ENCODE assay signal across 10 cellular contexts in the genomic region with DNA sequence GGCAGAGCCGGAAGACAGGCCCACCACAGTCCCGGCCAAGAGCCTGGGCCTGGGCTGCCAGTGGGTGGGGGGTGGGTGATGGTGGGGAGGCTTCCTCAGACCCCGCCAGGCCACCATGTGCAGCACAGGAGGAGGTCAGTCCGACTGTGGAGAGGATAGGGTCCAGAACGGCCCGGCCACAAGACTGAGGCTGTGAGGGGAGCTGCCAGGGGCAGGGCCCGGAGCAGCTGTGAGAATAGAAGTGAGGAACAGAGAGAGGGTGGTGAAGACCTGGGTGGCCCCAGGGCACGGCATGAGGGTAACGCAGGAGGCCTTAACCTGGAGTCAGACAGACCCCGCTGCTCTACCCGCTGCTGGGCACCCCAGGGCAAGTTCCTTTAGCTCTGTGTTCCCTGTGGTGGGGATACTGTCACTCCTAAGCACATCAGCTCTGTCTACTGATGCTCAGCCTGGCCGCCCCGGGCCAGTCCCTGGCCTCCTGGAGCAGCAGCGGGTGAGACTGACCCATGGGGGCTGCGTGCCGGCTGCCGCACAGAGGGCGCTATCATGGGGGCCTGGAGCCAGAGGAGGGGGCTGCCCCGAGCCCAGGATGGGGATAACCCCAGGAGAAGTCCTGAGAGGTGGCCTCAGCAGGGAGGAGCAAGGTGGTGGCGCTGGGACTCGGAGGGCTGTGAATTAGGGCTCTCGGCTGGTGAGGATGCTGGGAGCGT. TPM values are rescaled to one million over a fixed set of nuclear protein-coding genes. Genes with fewer than 3 reads are reported as not detected.
DNase-seq lines count a peak whose midpoint lies in the region; ATAC-seq and TF ChIP-seq lines count a peak whose summit lies in the region.
"Had no signal": no experiment of that assay in that cellular context is flagged by ENCODE, and none has a peak within 500 bp of the region (broad histone marks: within the 10 kb centered on the region; RNA-seq: fewer than 3 reads in every experiment).

No MANE protein-coding gene starts in this region.

- H3K9me3 ChIP-seq in Peyer's patch (no peaks in the 10 kb centered on the region), fibroblast of lung (ENCODE audit: control insufficient read depth, insufficient read depth, low read depth, low read length) (no peaks in the 10 kb centered on the region)

- H3K27ac ChIP-seq in Peyer's patch (peak overlapping the region; percentile 81 to 86 (median 84)), fibroblast of lung (ENCODE audit: insufficient read depth, low read length) (peak overlapping the region; percentile 89), rectal smooth muscle tissue (ENCODE audit: low read depth, low read length) (peak overlapping the region; percentile 79)

- ATAC-seq in HG03108 (IDR thresholded peaks at IDR 0.05; ENCODE audit: unreplicated experiment), result no peak

- H4K20me1 ChIP-seq in fibroblast of lung (ENCODE audit: control insufficient read depth, extremely low read depth, insufficient read depth, low read length), result no peaks in the 10 kb centered on the region

- peaks cover 0 to 31% (median 0%) of the 10 kb centered on the region in 3 donors for H3K36me3 ChIP-seq in Peyer's patch
- peaks cover 22% of the 10 kb centered on the region for H3K36me3 ChIP-seq in fibroblast of lung (ENCODE audit: control insufficient read depth, insufficient read depth, low read length)
- peaks cover 13% of the 10 kb centered on the region for H3K36me3 ChIP-seq in rectal smooth muscle tissue (ENCODE audit: control insufficient read depth, insufficient read depth, low read length)

- H3K4me3 ChIP-seq in GM12864 (ENCODE audit: low read depth, low read length) (peak overlapping the region; percentile 77), Peyer's patch (peak overlapping the region; percentile 53 to 66 (median 56)), fibroblast of lung (replicated peaks in 1 of 4; ENCODE audit: control extremely low read depth in 1 of 4, insufficient read depth in 1 of 4, low read depth in 3 of 4, low read length in 4 of 4) (peak overlapping the region in 1 of 4 experiments; percentile 16), rectal smooth muscle tissue (ENCODE audit: low read length) (peak overlapping the region; percentile 72)

- H3K4me1 ChIP-seq in Peyer's patch (peaks cover 0 to 33% (median 18%) of the 10 kb centered on the region in 4 donors), fibroblast of lung (ENCODE audit: control insufficient read depth, extremely low read depth, insufficient read depth, low read length) (peaks cover 18% of the 10 kb centered on the region), rectal smooth muscle tissue (ENCODE audit: control insufficient read depth, insufficient read depth, low read length) (peaks cover 3% of the 10 kb centered on the region)

- H3K27me3 ChIP-seq in Peyer's patch (no peaks in the 10 kb centered on the region), fibroblast of lung (ENCODE audit: control insufficient read depth, insufficient read depth, low read length) (no peaks in the 10 kb centered on the region), rectal smooth muscle tissue (ENCODE audit: control insufficient read depth, insufficient read depth, low read length) (no peaks in the 10 kb centered on the region)

- H2AFZ ChIP-seq in fibroblast of lung (ENCODE audit: low read length), result no peak overlapping the region

- H3K79me2 ChIP-seq in fibroblast of lung (ENCODE audit: control insufficient read depth, insufficient read depth, low read length), result no peaks in the 10 kb centered on the region

- H3K4me2 ChIP-seq in fibroblast of lung (ENCODE audit: extremely low read depth, insufficient read depth, low read length), result no peak overlapping the region

- no peak for TF ChIP-seq POLR2A in Peyer's patch (IDR thresholded peaks at IDR 0.05)

- H3K9ac ChIP-seq in fibroblast of lung (ENCODE audit: insufficient read depth, low read length), result peak overlapping the region; percentile 63
- no peak overlapping the region for H3K9ac ChIP-seq in rectal smooth muscle tissue (ENCODE audit: low read length)

- DNase-seq in GM12864 (ENCODE audit: low read depth) (no peak), Peyer's patch (no peak), fibroblast of lung (ENCODE audit: low read depth in 2 of 2) (no peak), amniotic stem cell (lab: John Stamatoyannopoulos, UW) (no peak), AG08395 (ENCODE audit: low spot score) (no peak), mucosa of gallbladder (ENCODE audit: low spot score) (no peak)
- DNase-seq: hippocampal formation, NCI-H2029 treated with DMSO at 0.1 percent for 48 hours had no signal

- TF ChIP-seq CTCF in GM12864 (IDR thresholded peaks at IDR 0.05; ENCODE audit: low read depth, low read length, missing control alignments) (no peak), Peyer's patch (IDR thresholded peaks at IDR 0.05) (no peak), fibroblast of lung (conservative IDR thresholded peaks at IDR 0.05 in 1 of 2, IDR thresholded peaks at IDR 0.05 in 1 of 2; ENCODE audit: low read depth in 1 of 2, low read length in 2 of 2) (no peak)

RNA-seq across cellular contexts. Expression of a gene that starts 1.7 kb away (rescaled TPM):
- total RNA-seq in Peyer's patch (10 to 100 TPM; 15.1 to 94.1 (median 23.2) TPM), fibroblast of lung (1.0 and 3.6 TPM in 2 replicates), mucosa of gallbladder (21.7 TPM)
- 1.2 and 1.9 TPM in 2 replicates for polyA plus RNA-seq in fibroblast of lung
- 2.3 and 4.6 TPM in 2 replicates for polyA plus RNA-seq in fibroblast of lung (2012)
- polyA minus RNA-seq in fibroblast of lung (ENCODE audit: low replicate concordance), result 2.1 and 2.6 TPM in 2 replicates

RNA-seq across cellular contexts. Expression of a gene that starts 17.7 kb away (rescaled TPM):
- 10 to 100 TPM; 82.5 to 90.2 (median 87.4) TPM for total RNA-seq in Peyer's patch
- 32.9 and 41.5 TPM in 2 replicates for total RNA-seq in fibroblast of lung
- 20.5 and 25.7 TPM in 2 replicates for polyA plus RNA-seq in fibroblast of lung
- 34.7 and 42.7 TPM in 2 replicates for polyA plus RNA-seq in fibroblast of lung (2012)
- 66.6 and 78.4 TPM in 2 replicates for polyA minus RNA-seq in fibroblast of lung (ENCODE audit: low replicate concordance)
- total RNA-seq in mucosa of gallbladder, result 47.4 TPM

RNA-seq across cellular contexts. Expression of a gene that starts 17.8 kb away (rescaled TPM):
- total RNA-seq in Peyer's patch (100 to 1,000 TPM; 145 to 190 (median 156) TPM), fibroblast of lung (47.8 and 71.5 TPM in 2 replicates), mucosa of gallbladder (78.6 TPM)
- 17.7 and 18.5 TPM in 2 replicates for polyA plus RNA-seq in fibroblast of lung
- polyA plus RNA-seq in fibroblast of lung (2012), result 43.8 and 52.2 TPM in 2 replicates
- 31.9 and 51.5 TPM in 2 replicates for polyA minus RNA-seq in fibroblast of lung (ENCODE audit: low replicate concordance)

RNA-seq across cellular contexts. Expression of a gene that starts 22.1 kb away (rescaled TPM):
- total RNA-seq in Peyer's patch, result 10 to 100 TPM; 42.9 to 95.0 (median 80.3) TPM
- 12.6 TPM in 2 replicates for total RNA-seq in fibroblast of lung
- 11.2 and 12.6 TPM in 2 replicates for polyA plus RNA-seq in fibroblast of lung
- polyA plus RNA-seq in fibroblast of lung (2012), result 22.2 and 25.1 TPM in 2 replicates
- 15.4 and 31.3 TPM in 2 replicates for polyA minus RNA-seq in fibroblast of lung (ENCODE audit: low replicate concordance)
- total RNA-seq in mucosa of gallbladder, result 62.7 TPM

RNA-seq across cellular contexts. Expression of a gene that starts 22.3 kb away (rescaled TPM):
- total RNA-seq in Peyer's patch, result 100 to 1,000 TPM in 1 of 4 donors, 10 to 100 TPM in 3; 50.3 to 106 (median 67.0) TPM
- 96.3 and 98.8 TPM in 2 replicates for total RNA-seq in fibroblast of lung
- polyA plus RNA-seq in fibroblast of lung, result 147 and 198 TPM in 2 replicates
- 140 and 180 TPM in 2 replicates for polyA plus RNA-seq in fibroblast of lung (2012)
- polyA minus RNA-seq in fibroblast of lung (ENCODE audit: low replicate concordance), result 136 and 252 TPM in 2 replicates
- total RNA-seq in mucosa of gallbladder, result 115 TPM
